In the genomic region with DNA sequence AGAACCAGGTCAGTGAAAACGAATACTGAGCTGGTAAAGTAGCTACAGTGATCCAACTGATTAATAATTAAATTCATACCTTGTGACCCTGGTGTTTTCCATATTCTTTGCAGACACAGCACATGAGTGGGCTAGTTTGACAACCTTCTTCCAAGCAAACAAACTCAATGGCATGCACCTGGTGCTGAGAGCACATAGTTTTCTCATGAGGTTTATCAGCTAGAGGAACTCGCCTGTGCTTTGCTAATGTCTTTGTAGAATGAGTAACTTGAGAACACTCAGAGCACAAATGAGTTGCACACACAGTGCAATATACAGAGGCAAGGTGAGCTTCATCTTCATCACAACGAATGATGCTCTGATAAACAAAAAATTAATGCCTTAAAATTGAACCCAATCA, we compare ENCODE assay signal across 1 cellular context.
TF ChIP-seq lines count a peak whose summit lies in the region.

No MANE protein-coding gene starts in this region.

TF ChIP-seq in HepG2, 621 proteins besides CTCF, POLR2A, EP300 and RAD21:
- TF ChIP-seq SAP130 (CRISPR knock-in tag; IDR thresholded peaks at IDR 0.05; ENCODE audit: low read depth) (peak; percentile 25; the same call in 1 of the 2 replicates), MIER2 (CRISPR knock-in tag; IDR thresholded peaks at IDR 0.05) (no peak), DR1 (CRISPR knock-in tag; IDR thresholded peaks at IDR 0.05) (no peak), NCOR1 (IDR thresholded peaks at IDR 0.05; ENCODE audit: borderline replicate concordance, low read length) (no peak), KLF11 (CRISPR knock-in tag; IDR thresholded peaks at IDR 0.05) (no peak), ELF4 (CRISPR knock-in tag; IDR thresholded peaks at IDR 0.05; ENCODE audit: borderline replicate concordance) (no peak), ZNF773 (CRISPR knock-in tag; IDR thresholded peaks at IDR 0.05; ENCODE audit: borderline replicate concordance) (no peak), JUNB (CRISPR knock-in tag; IDR thresholded peaks at IDR 0.05; ENCODE audit: borderline replicate concordance) (no peak), ZNF709 (CRISPR knock-in tag; IDR thresholded peaks at IDR 0.05) (no peak), ZNF772 (CRISPR knock-in tag; IDR thresholded peaks at IDR 0.05) (no peak), ZNF205 (CRISPR knock-in tag; IDR thresholded peaks at IDR 0.05) (no peak), ZNF724P (CRISPR knock-in tag; IDR thresholded peaks at IDR 0.05; ENCODE audit: borderline replicate concordance) (no peak), ZNF792 (CRISPR knock-in tag; IDR thresholded peaks at IDR 0.05) (no peak), PAWR (CRISPR knock-in tag; IDR thresholded peaks at IDR 0.05; ENCODE audit: borderline replicate concordance) (no peak), HNRNPLL (IDR thresholded peaks at IDR 0.05; ENCODE audit: low read depth, low read length, poor library complexity, severe bottlenecking) (no peak), ZNF746 (CRISPR knock-in tag; IDR thresholded peaks at IDR 0.05) (no peak), ZNF501 (CRISPR knock-in tag; IDR thresholded peaks at IDR 0.05) (no peak), KMT2B (CRISPR knock-in tag; IDR thresholded peaks at IDR 0.05) (no peak), ZNF256 (CRISPR knock-in tag; conservative IDR thresholded peaks at IDR 0.05) (no peak), JUN (CRISPR knock-in tag; IDR thresholded peaks at IDR 0.05) (0 out of 2 replicates have a peak, but pooled peaks have one; percentile 39), ZNF274 (CRISPR knock-in tag; IDR thresholded peaks at IDR 0.05) (no peak), JARID2 (CRISPR knock-in tag; IDR thresholded peaks at IDR 0.05; ENCODE audit: insufficient replicate concordance) (no peak), STAG1 (CRISPR knock-in tag; IDR thresholded peaks at IDR 0.05) (no peak), ZNF207 (IDR thresholded peaks at IDR 0.05; ENCODE audit: borderline replicate concordance) (no peak), SIX1 (CRISPR knock-in tag; IDR thresholded peaks at IDR 0.05; ENCODE audit: borderline replicate concordance) (peak; percentile 68; the same call in 1 of the 2 replicates), MBNL3 (CRISPR knock-in tag; conservative IDR thresholded peaks at IDR 0.05) (no peak), TEAD3 (CRISPR knock-in tag; optimal IDR thresholded peaks at IDR 0.05; ENCODE audit: borderline replicate concordance) (peak; percentile 55)
- TF ChIP-seq, protein P1, sequence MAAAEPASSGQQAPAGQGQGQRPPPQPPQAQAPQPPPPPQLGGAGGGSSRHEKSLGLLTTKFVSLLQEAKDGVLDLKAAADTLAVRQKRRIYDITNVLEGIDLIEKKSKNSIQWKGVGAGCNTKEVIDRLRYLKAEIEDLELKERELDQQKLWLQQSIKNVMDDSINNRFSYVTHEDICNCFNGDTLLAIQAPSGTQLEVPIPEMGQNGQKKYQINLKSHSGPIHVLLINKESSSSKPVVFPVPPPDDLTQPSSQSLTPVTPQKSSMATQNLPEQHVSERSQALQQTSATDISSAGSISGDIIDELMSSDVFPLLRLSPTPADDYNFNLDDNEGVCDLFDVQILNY (CRISPR knock-in tag; conservative IDR thresholded peaks at IDR 0.05): no peak
- TF ChIP-seq, protein P2, sequence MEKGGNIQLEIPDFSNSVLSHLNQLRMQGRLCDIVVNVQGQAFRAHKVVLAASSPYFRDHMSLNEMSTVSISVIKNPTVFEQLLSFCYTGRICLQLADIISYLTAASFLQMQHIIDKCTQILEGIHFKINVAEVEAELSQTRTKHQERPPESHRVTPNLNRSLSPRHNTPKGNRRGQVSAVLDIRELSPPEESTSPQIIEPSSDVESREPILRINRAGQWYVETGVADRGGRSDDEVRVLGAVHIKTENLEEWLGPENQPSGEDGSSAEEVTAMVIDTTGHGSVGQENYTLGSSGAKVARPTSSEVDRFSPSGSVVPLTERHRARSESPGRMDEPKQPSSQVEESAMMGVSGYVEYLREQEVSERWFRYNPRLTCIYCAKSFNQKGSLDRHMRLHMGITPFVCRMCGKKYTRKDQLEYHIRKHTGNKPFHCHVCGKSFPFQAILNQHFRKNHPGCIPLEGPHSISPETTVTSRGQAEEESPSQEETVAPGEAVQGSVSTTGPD (CRISPR knock-in tag; IDR thresholded peaks at IDR 0.05): no peak
- TF ChIP-seq, protein P3, sequence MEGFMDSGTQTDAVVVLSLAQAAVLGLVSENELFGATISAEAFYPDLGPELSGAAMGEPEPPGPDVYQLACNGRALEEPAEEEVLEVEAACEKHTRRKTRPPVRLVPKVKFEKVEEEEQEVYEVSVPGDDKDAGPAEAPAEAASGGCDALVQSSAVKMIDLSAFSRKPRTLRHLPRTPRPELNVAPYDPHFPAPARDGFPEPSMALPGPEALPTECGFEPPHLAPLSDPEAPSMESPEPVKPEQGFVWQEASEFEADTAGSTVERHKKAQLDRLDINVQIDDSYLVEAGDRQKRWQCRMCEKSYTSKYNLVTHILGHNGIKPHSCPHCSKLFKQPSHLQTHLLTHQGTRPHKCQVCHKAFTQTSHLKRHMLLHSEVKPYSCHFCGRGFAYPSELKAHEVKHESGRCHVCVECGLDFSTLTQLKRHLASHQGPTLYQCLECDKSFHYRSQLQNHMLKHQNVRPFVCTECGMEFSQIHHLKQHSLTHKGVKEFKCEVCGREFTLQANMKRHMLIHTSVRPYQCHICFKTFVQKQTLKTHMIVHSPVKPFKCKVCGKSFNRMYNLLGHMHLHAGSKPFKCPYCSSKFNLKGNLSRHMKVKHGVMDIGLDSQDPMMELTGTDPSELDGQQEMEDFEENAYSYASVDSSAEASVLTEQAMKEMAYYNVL (CRISPR knock-in tag; IDR thresholded peaks at IDR 0.05; ENCODE audit: borderline replicate concordance): no peak
- TF ChIP-seq, protein P4, sequence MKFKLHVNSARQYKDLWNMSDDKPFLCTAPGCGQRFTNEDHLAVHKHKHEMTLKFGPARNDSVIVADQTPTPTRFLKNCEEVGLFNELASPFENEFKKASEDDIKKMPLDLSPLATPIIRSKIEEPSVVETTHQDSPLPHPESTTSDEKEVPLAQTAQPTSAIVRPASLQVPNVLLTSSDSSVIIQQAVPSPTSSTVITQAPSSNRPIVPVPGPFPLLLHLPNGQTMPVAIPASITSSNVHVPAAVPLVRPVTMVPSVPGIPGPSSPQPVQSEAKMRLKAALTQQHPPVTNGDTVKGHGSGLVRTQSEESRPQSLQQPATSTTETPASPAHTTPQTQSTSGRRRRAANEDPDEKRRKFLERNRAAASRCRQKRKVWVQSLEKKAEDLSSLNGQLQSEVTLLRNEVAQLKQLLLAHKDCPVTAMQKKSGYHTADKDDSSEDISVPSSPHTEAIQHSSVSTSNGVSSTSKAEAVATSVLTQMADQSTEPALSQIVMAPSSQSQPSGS (CRISPR knock-in tag; IDR thresholded peaks at IDR 0.05): peak; percentile 49; the same call in 1 of the 2 replicates
- TF ChIP-seq, protein P5, sequence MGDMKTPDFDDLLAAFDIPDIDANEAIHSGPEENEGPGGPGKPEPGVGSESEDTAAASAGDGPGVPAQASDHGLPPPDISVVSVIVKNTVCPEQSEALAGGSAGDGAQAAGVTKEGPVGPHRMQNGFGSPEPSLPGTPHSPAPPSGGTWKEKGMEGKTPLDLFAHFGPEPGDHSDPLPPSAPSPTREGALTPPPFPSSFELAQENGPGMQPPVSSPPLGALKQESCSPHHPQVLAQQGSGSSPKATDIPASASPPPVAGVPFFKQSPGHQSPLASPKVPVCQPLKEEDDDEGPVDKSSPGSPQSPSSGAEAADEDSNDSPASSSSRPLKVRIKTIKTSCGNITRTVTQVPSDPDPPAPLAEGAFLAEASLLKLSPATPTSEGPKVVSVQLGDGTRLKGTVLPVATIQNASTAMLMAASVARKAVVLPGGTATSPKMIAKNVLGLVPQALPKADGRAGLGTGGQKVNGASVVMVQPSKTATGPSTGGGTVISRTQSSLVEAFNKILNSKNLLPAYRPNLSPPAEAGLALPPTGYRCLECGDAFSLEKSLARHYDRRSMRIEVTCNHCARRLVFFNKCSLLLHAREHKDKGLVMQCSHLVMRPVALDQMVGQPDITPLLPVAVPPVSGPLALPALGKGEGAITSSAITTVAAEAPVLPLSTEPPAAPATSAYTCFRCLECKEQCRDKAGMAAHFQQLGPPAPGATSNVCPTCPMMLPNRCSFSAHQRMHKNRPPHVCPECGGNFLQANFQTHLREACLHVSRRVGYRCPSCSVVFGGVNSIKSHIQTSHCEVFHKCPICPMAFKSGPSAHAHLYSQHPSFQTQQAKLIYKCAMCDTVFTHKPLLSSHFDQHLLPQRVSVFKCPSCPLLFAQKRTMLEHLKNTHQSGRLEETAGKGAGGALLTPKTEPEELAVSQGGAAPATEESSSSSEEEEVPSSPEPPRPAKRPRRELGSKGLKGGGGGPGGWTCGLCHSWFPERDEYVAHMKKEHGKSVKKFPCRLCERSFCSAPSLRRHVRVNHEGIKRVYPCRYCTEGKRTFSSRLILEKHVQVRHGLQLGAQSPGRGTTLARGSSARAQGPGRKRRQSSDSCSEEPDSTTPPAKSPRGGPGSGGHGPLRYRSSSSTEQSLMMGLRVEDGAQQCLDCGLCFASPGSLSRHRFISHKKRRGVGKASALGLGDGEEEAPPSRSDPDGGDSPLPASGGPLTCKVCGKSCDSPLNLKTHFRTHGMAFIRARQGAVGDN (CRISPR knock-in tag; IDR thresholded peaks at IDR 0.05): no peak
- TF ChIP-seq, protein P6, sequence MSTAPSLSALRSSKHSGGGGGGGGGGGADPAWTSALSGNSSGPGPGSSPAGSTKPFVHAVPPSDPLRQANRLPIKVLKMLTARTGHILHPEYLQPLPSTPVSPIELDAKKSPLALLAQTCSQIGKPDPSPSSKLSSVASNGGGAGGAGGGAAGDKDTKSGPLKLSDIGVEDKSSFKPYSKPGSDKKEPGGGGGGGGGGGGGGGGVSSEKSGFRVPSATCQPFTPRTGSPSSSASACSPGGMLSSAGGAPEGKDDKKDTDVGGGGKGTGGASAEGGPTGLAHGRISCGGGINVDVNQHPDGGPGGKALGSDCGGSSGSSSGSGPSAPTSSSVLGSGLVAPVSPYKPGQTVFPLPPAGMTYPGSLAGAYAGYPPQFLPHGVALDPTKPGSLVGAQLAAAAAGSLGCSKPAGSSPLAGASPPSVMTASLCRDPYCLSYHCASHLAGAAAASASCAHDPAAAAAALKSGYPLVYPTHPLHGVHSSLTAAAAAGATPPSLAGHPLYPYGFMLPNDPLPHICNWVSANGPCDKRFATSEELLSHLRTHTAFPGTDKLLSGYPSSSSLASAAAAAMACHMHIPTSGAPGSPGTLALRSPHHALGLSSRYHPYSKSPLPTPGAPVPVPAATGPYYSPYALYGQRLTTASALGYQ (CRISPR knock-in tag; IDR thresholded peaks at IDR 0.05): no peak
- TF ChIP-seq, protein P7, sequence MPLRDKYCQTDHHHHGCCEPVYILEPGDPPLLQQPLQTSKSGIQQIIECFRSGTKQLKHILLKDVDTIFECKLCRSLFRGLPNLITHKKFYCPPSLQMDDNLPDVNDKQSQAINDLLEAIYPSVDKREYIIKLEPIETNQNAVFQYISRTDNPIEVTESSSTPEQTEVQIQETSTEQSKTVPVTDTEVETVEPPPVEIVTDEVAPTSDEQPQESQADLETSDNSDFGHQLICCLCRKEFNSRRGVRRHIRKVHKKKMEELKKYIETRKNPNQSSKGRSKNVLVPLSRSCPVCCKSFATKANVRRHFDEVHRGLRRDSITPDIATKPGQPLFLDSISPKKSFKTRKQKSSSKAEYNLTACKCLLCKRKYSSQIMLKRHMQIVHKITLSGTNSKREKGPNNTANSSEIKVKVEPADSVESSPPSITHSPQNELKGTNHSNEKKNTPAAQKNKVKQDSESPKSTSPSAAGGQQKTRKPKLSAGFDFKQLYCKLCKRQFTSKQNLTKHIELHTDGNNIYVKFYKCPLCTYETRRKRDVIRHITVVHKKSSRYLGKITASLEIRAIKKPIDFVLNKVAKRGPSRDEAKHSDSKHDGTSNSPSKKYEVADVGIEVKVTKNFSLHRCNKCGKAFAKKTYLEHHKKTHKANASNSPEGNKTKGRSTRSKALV (CRISPR knock-in tag; IDR thresholded peaks at IDR 0.05): no peak
